ENCODE assay signal across 8 cellular contexts in genomic region chr2:74267068-74267467, GRCh38.
DNase-seq lines count a peak whose midpoint lies in the region; ATAC-seq lines count a peak whose summit lies in the region.

No MANE protein-coding gene starts in this region.

- H3K27ac Mint-ChIP-seq in stimulated activated naive CD8-positive, alpha-beta T cell treated with anti-CD3 and anti-CD28 coated beads, Interleukin-15, amount 100 ng/mL, for 72 hours: peak overlapping the region; percentile 85 to 94

- H3K4me3 Mint-ChIP-seq in stimulated activated naive CD8-positive, alpha-beta T cell treated with anti-CD3 and anti-CD28 coated beads, Interleukin-15, amount 100 ng/mL, for 72 hours: peak overlapping the region; percentile 47 to 54

- no peaks in the 10 kb centered on the region for H3K9me3 Mint-ChIP-seq in stimulated activated naive CD8-positive, alpha-beta T cell treated with anti-CD3 and anti-CD28 coated beads, Interleukin-15, amount 100 ng/mL, for 72 hours

- H3K4me1 Mint-ChIP-seq in stimulated activated naive CD8-positive, alpha-beta T cell treated with anti-CD3 and anti-CD28 coated beads, Interleukin-15, amount 100 ng/mL, for 72 hours: peaks cover 8% of the 10 kb centered on the region

- H3K27me3 Mint-ChIP-seq in stimulated activated naive CD8-positive, alpha-beta T cell treated with anti-CD3 and anti-CD28 coated beads, Interleukin-15, amount 100 ng/mL, for 72 hours: no peaks in the 10 kb centered on the region

- ATAC-seq in GM18867 (IDR thresholded peaks at IDR 0.05; ENCODE audit: unreplicated experiment): peak; percentile 55
- ATAC-seq in stimulated activated naive CD8-positive, alpha-beta T cell treated with anti-CD3 and anti-CD28 coated beads, Interleukin-15, amount 100 ng/mL, for 72 hours: peak; percentile 99
- ATAC-seq in HG02623 (IDR thresholded peaks at IDR 0.05; ENCODE audit: unreplicated experiment): no peak

- peak in 2 of 3 experiments; percentile 46 to 78 for DNase-seq in NCI-H1417 (lab: John Stamatoyannopoulos, UW)
- peak; percentile 45 to 49 for DNase-seq in activated CD4-positive, alpha-beta T cell treated with anti-CD3 and anti-CD28 coated beads, Interleukin-2, amount 50 U/mL, for 4 hours
- DNase-seq in iPS-NIHi11 (ENCODE audit: low spot score): peak; percentile 70
- peak; percentile 54 to 75 for DNase-seq in stimulated activated naive CD8-positive, alpha-beta T cell treated with anti-CD3 and anti-CD28 coated beads, Interleukin-15, amount 100 ng/mL, for 72 hours
- no peak for DNase-seq in C1 segment of cervical spinal cord (lab: John Stamatoyannopoulos, UW)
- DNase-seq in GF-D8 (lab: John Stamatoyannopoulos, UW): no peak

Comparison
In these comparisons a context has a peak if more than half of its experiments do, and no peak if none do; other contexts are left out.
1. DNase-seq: peak in NCI-H1417 (2 of 3), activated CD4-positive, alpha-beta T cell treated with anti-CD3 and anti-CD28 coated beads, Interleukin-2, amount 50 U/mL, for 4 hours (2 of 2), iPS-NIHi11 (single experiment) and stimulated activated naive CD8-positive, alpha-beta T cell treated with anti-CD3 and anti-CD28 coated beads, Interleukin-15, amount 100 ng/mL, for 72 hours (2 of 2); none in C1 segment of cervical spinal cord (0 of 14) and GF-D8 (single experiment).